ENCODE assay signal across 25 cellular contexts in the genomic region with DNA sequence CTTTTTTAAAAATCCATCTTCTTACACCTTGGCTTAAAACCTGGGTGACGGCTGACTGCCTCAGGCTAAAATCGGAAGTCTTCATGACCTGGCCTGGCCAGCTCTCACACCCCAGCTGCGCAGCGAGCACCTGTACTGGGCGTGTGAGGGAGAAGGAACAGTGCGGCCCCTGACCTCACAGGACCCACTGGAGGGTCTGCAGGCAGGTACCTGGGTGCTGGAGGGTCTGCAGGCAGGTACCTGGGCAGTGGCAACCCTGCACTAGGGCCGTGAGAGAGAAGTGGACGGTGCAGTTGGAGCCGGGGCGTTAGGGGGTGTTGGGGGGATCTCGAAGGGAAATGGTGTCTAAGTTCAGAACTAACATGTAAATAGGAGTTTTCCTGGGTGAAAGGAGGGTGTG.
"Had no signal": no experiment of that assay in that cellular context is flagged by ENCODE, and none has a peak within 500 bp of the region (broad histone marks: within the 10 kb centered on the region; RNA-seq: fewer than 3 reads in every experiment).

No MANE protein-coding gene starts in this region.

- H3K27ac ChIP-seq: colonic mucosa, epithelial cell of prostate, lower lobe of right lung, neural progenitor cell, suprapubic skin, transverse colon, upper lobe of right lung, uterus had no signal

- H3K27ac Mint-ChIP-seq: dendritic cell treated with granulocyte-macrophage colony-stimulating factor and Interleukin-4, amounts not matched to agents 40 ng/mL and 50 ng/mL, for 4 days; endodermal cell; natural killer cell; neural progenitor cell had no signal

- H2AFZ ChIP-seq: neural progenitor cell had no signal

- H3K4me1 ChIP-seq: lower lobe of right lung, neural progenitor cell, suprapubic skin, upper lobe of right lung, uterus had no signal

- H3K36me3 Mint-ChIP-seq: natural killer cell had no signal

- H3K4me1 Mint-ChIP-seq: natural killer cell; neural progenitor cell; stimulated activated naive CD8-positive, alpha-beta T cell treated with anti-CD3 and anti-CD28 coated beads, Interleukin-15, amount 100 ng/mL, for 72 hours had no signal

- H3K9me3 Mint-ChIP-seq: dendritic cell treated with granulocyte-macrophage colony-stimulating factor and Interleukin-4, amounts not matched to agents 40 ng/mL and 50 ng/mL, for 4 days; endodermal cell; natural killer cell; neural progenitor cell; stimulated activated naive CD8-positive, alpha-beta T cell treated with anti-CD3 and anti-CD28 coated beads, Interleukin-15, amount 100 ng/mL, for 72 hours had no signal

- H3K9ac ChIP-seq: neural progenitor cell had no signal

- H3K4me3 Mint-ChIP-seq: dendritic cell treated with granulocyte-macrophage colony-stimulating factor and Interleukin-4, amounts not matched to agents 40 ng/mL and 50 ng/mL, for 4 days; endodermal cell; natural killer cell; neural progenitor cell; stimulated activated naive CD8-positive, alpha-beta T cell treated with anti-CD3 and anti-CD28 coated beads, Interleukin-15, amount 100 ng/mL, for 72 hours had no signal

- H3K36me3 ChIP-seq: colonic mucosa, neural progenitor cell, transverse colon, uterus had no signal

- FAIRE-seq: keratinocyte had no signal

- H3K27me3 Mint-ChIP-seq: dendritic cell treated with granulocyte-macrophage colony-stimulating factor and Interleukin-4, amounts not matched to agents 40 ng/mL and 50 ng/mL, for 4 days had no signal

- H3K9me3 ChIP-seq: colonic mucosa, lower lobe of right lung, suprapubic skin, transverse colon, upper lobe of right lung, uterus had no signal

- H3K27me3 ChIP-seq: colonic mucosa, neural progenitor cell, suprapubic skin, transverse colon, upper lobe of right lung, uterus had no signal

- DNase-seq: colonic mucosa; effector CD8-positive, alpha-beta T cell; endodermal cell; foreskin fibroblast; left ventricle myocardium superior; lower lobe of right lung; natural killer cell; nucleus accumbens; stimulated activated CD4-positive, alpha-beta T cell treated with anti-CD3 and anti-CD28 coated beads, Interleukin-12 subunit alpha, Interleukin-12 subunit beta, amount 100 ng/mL, for 4 hours; stimulated activated CD4-positive, alpha-beta T cell treated with anti-CD3 and anti-CD28 coated beads, Interleukin-1b, Interleukin-23, amount 100 ng/mL, for 48 hours; stimulated activated CD4-positive, alpha-beta T cell treated with anti-CD3 and anti-CD28 coated beads, Interleukin-4, amount 100 ng/mL, for 1 hour; stimulated activated CD8-positive, alpha-beta memory T cell treated with anti-CD3 and anti-CD28 coated beads, Interleukin-4, amount 100 ng/mL, for 48 hours; stimulated activated naive CD4-positive, alpha-beta T cell; stimulated activated naive CD8-positive, alpha-beta T cell treated with anti-CD3 and anti-CD28 coated beads, Interleukin-15, amount 100 ng/mL, for 72 hours; transverse colon; upper lobe of right lung; uterus had no signal

- H3K4me3 ChIP-seq: colonic mucosa, lower lobe of right lung, neural progenitor cell, smooth muscle cell, suprapubic skin, transverse colon, upper lobe of right lung, uterus had no signal

- ATAC-seq: esophagus mucosa; left ventricle myocardium superior; lower lobe of right lung; natural killer cell; sciatic nerve; stimulated activated naive CD8-positive, alpha-beta T cell treated with anti-CD3 and anti-CD28 coated beads, Interleukin-15, amount 100 ng/mL, for 72 hours; upper lobe of right lung had no signal

- H3K4me2 ChIP-seq: neural progenitor cell, smooth muscle cell had no signal
